In genomic region chr2:68258854-68259253, GRCh38 we compare ENCODE assay signal across 19 cellular contexts.
"Had no signal": no experiment of that assay in that cellular context is flagged by ENCODE, and none has a peak within 500 bp of the region (broad histone marks: within the 10 kb centered on the region; RNA-seq: fewer than 3 reads in every experiment).

No MANE protein-coding gene starts in this region.

- H3K27me3 ChIP-seq: esophagus muscularis mucosa, gastroesophageal sphincter, right lobe of liver, testis, uterus had no signal

- H3K9me3 ChIP-seq: esophagus muscularis mucosa, gastroesophageal sphincter, right lobe of liver, testis, uterus had no signal

- H3K4me3 ChIP-seq: esophagus muscularis mucosa, gastroesophageal sphincter, right lobe of liver, smooth muscle cell, testis, uterus had no signal

- ATAC-seq: activated CD4-positive, CD25-positive, alpha-beta regulatory T cell treated with anti-CD3 and anti-CD28 coated beads, Interleukin-2, amount 50 U/mL, for 24 hours; activated CD8-positive, alpha-beta memory T cell treated with anti-CD3 and anti-CD28 coated beads, Interleukin-2, amount 10 ng/mL, durations not matched to agents 7 days and 5 days; activated CD8-positive, alpha-beta T cell treated with anti-CD3 and anti-CD28 coated beads for 36 hours; activated naive CD8-positive, alpha-beta T cell treated with anti-CD3 and anti-CD28 coated beads, Interleukin-2, amount 50 U/mL, for 24 hours; gastroesophageal sphincter; right lobe of liver; stimulated activated memory B cell treated with anti-CD40 and anti-IgM and Interleukin-4, amounts not matched to agents 10 μg/mL and 1 μg/mL and 100 μg/mL, for 72 hours had no signal

- DNase-seq: activated CD4-positive, alpha-beta T cell treated with anti-CD3 and anti-CD28 coated beads, Interleukin-2, amount 10 ng/mL, durations not matched to agents 24 days and 14 days; activated CD8-positive, alpha-beta memory T cell treated with anti-CD3 and anti-CD28 coated beads, Interleukin-2, amount 10 ng/mL, durations not matched to agents 7 days and 5 days; activated CD8-positive, alpha-beta T cell treated with anti-CD3 and anti-CD28 coated beads for 36 hours; activated effector memory CD4-positive, alpha-beta T cell treated with anti-CD3 and anti-CD28 coated beads, Interleukin-2, amount 50 U/mL, for 16 hours; activated naive CD4-positive, alpha-beta T cell treated with anti-CD3 and anti-CD28 coated beads, Interleukin-2, amount 50 U/mL, for 16 hours; activated naive CD8-positive, alpha-beta T cell treated with anti-CD3 and anti-CD28 coated beads, Interleukin-2, amount 50 U/mL, for 24 hours; activated T-cell treated with anti-CD3 and anti-CD28 coated beads for 4 hours; head of caudate nucleus; nephron progenitor cell; right lobe of liver; stimulated activated CD4-positive, alpha-beta T cell treated with anti-CD3 and anti-CD28 coated beads, Interleukin-15, amount 100 ng/mL, for 24 hours; testis; trophoblast cell; uterus had no signal

- H3K36me3 ChIP-seq: esophagus muscularis mucosa, gastroesophageal sphincter, right lobe of liver, uterus had no signal

- H3K4me2 ChIP-seq: smooth muscle cell had no signal
